ENCODE assay signal across 1 cellular context in genomic region chr7:234712-235553, GRCh38.
TF ChIP-seq lines count a peak whose summit lies in the region.

No MANE protein-coding gene starts in this region.

TF ChIP-seq in HepG2, 621 proteins besides CTCF, POLR2A, EP300 and RAD21 (continues in another document):
- TF ChIP-seq XRCC5 (optimal IDR thresholded peaks at IDR 0.05; ENCODE audit: low read length) = peak; percentile 87
- no peak for TF ChIP-seq ZNF616 (CRISPR knock-in tag; IDR thresholded peaks at IDR 0.05; ENCODE audit: low read depth)
- TF ChIP-seq, protein P1, sequence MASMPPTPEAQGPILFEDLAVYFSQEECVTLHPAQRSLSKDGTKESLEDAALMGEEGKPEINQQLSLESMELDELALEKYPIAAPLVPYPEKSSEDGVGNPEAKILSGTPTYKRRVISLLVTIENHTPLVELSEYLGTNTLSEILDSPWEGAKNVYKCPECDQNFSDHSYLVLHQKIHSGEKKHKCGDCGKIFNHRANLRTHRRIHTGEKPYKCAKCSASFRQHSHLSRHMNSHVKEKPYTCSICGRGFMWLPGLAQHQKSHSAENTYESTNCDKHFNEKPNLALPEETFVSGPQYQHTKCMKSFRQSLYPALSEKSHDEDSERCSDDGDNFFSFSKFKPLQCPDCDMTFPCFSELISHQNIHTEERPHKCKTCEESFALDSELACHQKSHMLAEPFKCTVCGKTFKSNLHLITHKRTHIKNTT (CRISPR knock-in tag; IDR thresholded peaks at IDR 0.05) = no peak
- TF ChIP-seq MNT (IDR thresholded peaks at IDR 0.05) = peak; percentile 75
- TF ChIP-seq ATF6 (CRISPR knock-in tag; conservative IDR thresholded peaks at IDR 0.05) = no peak
- no peak for TF ChIP-seq ZMAT5 (CRISPR knock-in tag; IDR thresholded peaks at IDR 0.05; ENCODE audit: borderline replicate concordance, low read depth)
- TF ChIP-seq ZNF382 (CRISPR knock-in tag; IDR thresholded peaks at IDR 0.05; ENCODE audit: borderline replicate concordance) = no peak
- peak; percentile 54; the same call in 1 of the 2 replicates for TF ChIP-seq REPIN1 (CRISPR knock-in tag; IDR thresholded peaks at IDR 0.05; ENCODE audit: borderline replicate concordance, low read depth)
- no peak for TF ChIP-seq ZNF629 (CRISPR knock-in tag; conservative IDR thresholded peaks at IDR 0.05)
- no peak for TF ChIP-seq NFE2L2 (IDR thresholded peaks at IDR 0.05; ENCODE audit: low read length)
- no peak for TF ChIP-seq CHD2 (IDR thresholded peaks at IDR 0.05; ENCODE audit: low read depth, low read length)
- peak; percentile 74; the same call in 1 of the 2 replicates for TF ChIP-seq ZNF709 (CRISPR knock-in tag; IDR thresholded peaks at IDR 0.05)
- TF ChIP-seq RARA (CRISPR knock-in tag; IDR thresholded peaks at IDR 0.05) = peak; percentile 78; the same call in 1 of the 2 replicates
- no peak for TF ChIP-seq ZNF766 (CRISPR knock-in tag; IDR thresholded peaks at IDR 0.05; ENCODE audit: borderline replicate concordance)
- peak; percentile 41; the same call in 1 of the 2 replicates for TF ChIP-seq MXD1 (CRISPR knock-in tag; IDR thresholded peaks at IDR 0.05)
- no peak for TF ChIP-seq ZNF33A (CRISPR knock-in tag; IDR thresholded peaks at IDR 0.05; ENCODE audit: borderline replicate concordance)
- TF ChIP-seq, protein P2, sequence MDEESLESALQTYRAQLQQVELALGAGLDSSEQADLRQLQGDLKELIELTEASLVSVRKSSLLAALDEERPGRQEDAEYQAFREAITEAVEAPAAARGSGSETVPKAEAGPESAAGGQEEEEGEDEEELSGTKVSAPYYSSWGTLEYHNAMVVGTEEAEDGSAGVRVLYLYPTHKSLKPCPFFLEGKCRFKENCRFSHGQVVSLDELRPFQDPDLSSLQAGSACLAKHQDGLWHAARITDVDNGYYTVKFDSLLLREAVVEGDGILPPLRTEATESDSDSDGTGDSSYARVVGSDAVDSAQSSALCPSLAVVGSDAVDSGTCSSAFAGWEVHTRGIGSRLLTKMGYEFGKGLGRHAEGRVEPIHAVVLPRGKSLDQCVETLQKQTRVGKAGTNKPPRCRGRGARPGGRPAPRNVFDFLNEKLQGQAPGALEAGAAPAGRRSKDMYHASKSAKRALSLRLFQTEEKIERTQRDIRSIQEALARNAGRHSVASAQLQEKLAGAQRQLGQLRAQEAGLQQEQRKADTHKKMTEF (CRISPR knock-in tag; IDR thresholded peaks at IDR 0.05) = peak; percentile 95
- peak; percentile 85 for TF ChIP-seq SOX5 (CRISPR knock-in tag; IDR thresholded peaks at IDR 0.05; ENCODE audit: borderline replicate concordance)
- no peak for TF ChIP-seq NR2C2 (CRISPR knock-in tag; IDR thresholded peaks at IDR 0.05; ENCODE audit: borderline replicate concordance)
- TF ChIP-seq BRF2 (CRISPR knock-in tag; IDR thresholded peaks at IDR 0.05) = no peak
- TF ChIP-seq NFRKB (IDR thresholded peaks at IDR 0.05) = no peak
- no peak for TF ChIP-seq ZNF24 (IDR thresholded peaks at IDR 0.05)
- no peak for TF ChIP-seq LCORL (IDR thresholded peaks at IDR 0.05)
- peak; percentile 93 for TF ChIP-seq LCORL (CRISPR knock-in tag; IDR thresholded peaks at IDR 0.05)
- TF ChIP-seq, protein P3, sequence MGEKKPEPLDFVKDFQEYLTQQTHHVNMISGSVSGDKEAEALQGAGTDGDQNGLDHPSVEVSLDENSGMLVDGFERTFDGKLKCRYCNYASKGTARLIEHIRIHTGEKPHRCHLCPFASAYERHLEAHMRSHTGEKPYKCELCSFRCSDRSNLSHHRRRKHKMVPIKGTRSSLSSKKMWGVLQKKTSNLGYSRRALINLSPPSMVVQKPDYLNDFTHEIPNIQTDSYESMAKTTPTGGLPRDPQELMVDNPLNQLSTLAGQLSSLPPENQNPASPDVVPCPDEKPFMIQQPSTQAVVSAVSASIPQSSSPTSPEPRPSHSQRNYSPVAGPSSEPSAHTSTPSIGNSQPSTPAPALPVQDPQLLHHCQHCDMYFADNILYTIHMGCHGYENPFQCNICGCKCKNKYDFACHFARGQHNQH (CRISPR knock-in tag; IDR thresholded peaks at IDR 0.05) = peak; percentile 92
- TF ChIP-seq ZNF230 (CRISPR knock-in tag; IDR thresholded peaks at IDR 0.05) = no peak
- TF ChIP-seq, protein P4, sequence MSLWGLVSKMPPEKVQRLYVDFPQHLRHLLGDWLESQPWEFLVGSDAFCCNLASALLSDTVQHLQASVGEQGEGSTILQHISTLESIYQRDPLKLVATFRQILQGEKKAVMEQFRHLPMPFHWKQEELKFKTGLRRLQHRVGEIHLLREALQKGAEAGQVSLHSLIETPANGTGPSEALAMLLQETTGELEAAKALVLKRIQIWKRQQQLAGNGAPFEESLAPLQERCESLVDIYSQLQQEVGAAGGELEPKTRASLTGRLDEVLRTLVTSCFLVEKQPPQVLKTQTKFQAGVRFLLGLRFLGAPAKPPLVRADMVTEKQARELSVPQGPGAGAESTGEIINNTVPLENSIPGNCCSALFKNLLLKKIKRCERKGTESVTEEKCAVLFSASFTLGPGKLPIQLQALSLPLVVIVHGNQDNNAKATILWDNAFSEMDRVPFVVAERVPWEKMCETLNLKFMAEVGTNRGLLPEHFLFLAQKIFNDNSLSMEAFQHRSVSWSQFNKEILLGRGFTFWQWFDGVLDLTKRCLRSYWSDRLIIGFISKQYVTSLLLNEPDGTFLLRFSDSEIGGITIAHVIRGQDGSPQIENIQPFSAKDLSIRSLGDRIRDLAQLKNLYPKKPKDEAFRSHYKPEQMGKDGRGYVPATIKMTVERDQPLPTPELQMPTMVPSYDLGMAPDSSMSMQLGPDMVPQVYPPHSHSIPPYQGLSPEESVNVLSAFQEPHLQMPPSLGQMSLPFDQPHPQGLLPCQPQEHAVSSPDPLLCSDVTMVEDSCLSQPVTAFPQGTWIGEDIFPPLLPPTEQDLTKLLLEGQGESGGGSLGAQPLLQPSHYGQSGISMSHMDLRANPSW (CRISPR knock-in tag; IDR thresholded peaks at IDR 0.05; ENCODE audit: borderline replicate concordance) = peak; percentile 79; the same call in 1 of the 2 replicates
- TF ChIP-seq MEIS1 (CRISPR knock-in tag; IDR thresholded peaks at IDR 0.05; ENCODE audit: borderline replicate concordance) = peak; percentile 75; the same call in 1 of the 2 replicates
- TF ChIP-seq, protein P5, sequence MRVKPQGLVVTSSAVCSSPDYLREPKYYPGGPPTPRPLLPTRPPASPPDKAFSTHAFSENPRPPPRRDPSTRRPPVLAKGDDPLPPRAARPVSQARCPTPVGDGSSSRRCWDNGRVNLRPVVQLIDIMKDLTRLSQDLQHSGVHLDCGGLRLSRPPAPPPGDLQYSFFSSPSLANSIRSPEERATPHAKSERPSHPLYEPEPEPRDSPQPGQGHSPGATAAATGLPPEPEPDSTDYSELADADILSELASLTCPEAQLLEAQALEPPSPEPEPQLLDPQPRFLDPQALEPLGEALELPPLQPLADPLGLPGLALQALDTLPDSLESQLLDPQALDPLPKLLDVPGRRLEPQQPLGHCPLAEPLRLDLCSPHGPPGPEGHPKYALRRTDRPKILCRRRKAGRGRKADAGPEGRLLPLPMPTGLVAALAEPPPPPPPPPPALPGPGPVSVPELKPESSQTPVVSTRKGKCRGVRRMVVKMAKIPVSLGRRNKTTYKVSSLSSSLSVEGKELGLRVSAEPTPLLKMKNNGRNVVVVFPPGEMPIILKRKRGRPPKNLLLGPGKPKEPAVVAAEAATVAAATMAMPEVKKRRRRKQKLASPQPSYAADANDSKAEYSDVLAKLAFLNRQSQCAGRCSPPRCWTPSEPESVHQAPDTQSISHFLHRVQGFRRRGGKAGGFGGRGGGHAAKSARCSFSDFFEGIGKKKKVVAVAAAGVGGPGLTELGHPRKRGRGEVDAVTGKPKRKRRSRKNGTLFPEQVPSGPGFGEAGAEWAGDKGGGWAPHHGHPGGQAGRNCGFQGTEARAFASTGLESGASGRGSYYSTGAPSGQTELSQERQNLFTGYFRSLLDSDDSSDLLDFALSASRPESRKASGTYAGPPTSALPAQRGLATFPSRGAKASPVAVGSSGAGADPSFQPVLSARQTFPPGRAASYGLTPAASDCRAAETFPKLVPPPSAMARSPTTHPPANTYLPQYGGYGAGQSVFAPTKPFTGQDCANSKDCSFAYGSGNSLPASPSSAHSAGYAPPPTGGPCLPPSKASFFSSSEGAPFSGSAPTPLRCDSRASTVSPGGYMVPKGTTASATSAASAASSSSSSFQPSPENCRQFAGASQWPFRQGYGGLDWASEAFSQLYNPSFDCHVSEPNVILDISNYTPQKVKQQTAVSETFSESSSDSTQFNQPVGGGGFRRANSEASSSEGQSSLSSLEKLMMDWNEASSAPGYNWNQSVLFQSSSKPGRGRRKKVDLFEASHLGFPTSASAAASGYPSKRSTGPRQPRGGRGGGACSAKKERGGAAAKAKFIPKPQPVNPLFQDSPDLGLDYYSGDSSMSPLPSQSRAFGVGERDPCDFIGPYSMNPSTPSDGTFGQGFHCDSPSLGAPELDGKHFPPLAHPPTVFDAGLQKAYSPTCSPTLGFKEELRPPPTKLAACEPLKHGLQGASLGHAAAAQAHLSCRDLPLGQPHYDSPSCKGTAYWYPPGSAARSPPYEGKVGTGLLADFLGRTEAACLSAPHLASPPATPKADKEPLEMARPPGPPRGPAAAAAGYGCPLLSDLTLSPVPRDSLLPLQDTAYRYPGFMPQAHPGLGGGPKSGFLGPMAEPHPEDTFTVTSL (CRISPR knock-in tag; IDR thresholded peaks at IDR 0.05; ENCODE audit: borderline replicate concordance) = peak; percentile 65; the same call in 1 of the 2 replicates
- TF ChIP-seq HMGA1 (CRISPR knock-in tag; conservative IDR thresholded peaks at IDR 0.05) = no peak
- no peak for TF ChIP-seq ZNF841 (CRISPR knock-in tag; IDR thresholded peaks at IDR 0.05; ENCODE audit: borderline replicate concordance)
- no peak for TF ChIP-seq ZNF652 (CRISPR knock-in tag; IDR thresholded peaks at IDR 0.05; ENCODE audit: borderline replicate concordance, low read depth)
- TF ChIP-seq ZFP37 (CRISPR knock-in tag; IDR thresholded peaks at IDR 0.05; ENCODE audit: borderline replicate concordance) = 0 out of 2 replicates have a peak, but pooled peaks have one; percentile 32
